Comparison of ENCODE assay signal across 8 cellular contexts in the genomic region with DNA sequence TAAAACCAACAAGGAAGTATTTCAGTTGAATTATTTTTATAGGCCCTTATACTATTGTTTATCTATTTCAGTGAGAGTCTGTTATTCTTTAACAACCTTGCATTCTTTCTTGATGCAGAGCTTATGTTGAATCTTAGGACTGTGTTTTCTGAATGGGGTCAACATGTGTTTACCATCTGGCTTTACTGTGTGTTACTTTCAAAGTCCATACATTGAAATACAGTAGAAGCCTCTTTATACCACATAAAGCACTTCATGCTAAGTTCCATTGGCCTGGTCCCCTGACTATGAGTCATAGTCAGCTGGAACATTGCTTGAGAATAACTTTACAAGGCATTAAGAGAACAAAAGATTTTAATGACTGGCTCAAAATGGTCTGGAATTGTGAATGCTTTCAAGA.
DNase-seq lines count a peak whose midpoint lies in the region; ATAC-seq, FAIRE-seq and TF ChIP-seq lines count a peak whose summit lies in the region.

No MANE protein-coding gene starts in this region.

- no peaks in the 10 kb centered on the region for H3K27me3 ChIP-seq in pancreas

- peak; percentile 65 for DNase-seq in DMS53 (lab: John Stamatoyannopoulos, UW)
- peak; percentile 91 for DNase-seq in RPMI7951 (ENCODE audit: low read depth)
- DNase-seq in fibroblast of the conjunctiva (ENCODE audit: low read depth) = peak; percentile 87
- peak in 1 of 6 donors; percentile 57 for DNase-seq in pancreas
- DNase-seq in RPMI8226 = no peak
- DNase-seq in activated naive CD4-positive, alpha-beta T cell treated with Interleukin-2 at 50 U/mL for 16 hours = no peak

- no peaks in the 10 kb centered on the region for H3K9me3 ChIP-seq in pancreas

- intact Hi-C loops in pancreas (cut with DNase I) = no loop called here

- FAIRE-seq in pancreas (lab: Jason Lieb, UNC) = peak; percentile 87

- ATAC-seq in pancreas = peak in 3 of 4 donors; percentile 48 to 88 (median 87)
- no peak for ATAC-seq in HG03095 (IDR thresholded peaks at IDR 0.05; ENCODE audit: unreplicated experiment)
- ATAC-seq in GM21529 (IDR thresholded peaks at IDR 0.05; ENCODE audit: unreplicated experiment) = no peak

- H3K36me3 ChIP-seq in pancreas = no peaks in the 10 kb centered on the region

- TF ChIP-seq CTCF in pancreas (IDR thresholded peaks at IDR 0.05) = no peak

- H3K27ac ChIP-seq in pancreas = peak overlapping the region in 2 of 4 donors; percentile 45 to 67

- H3K4me3 ChIP-seq in pancreas = no peak overlapping the region

- H3K4me1 ChIP-seq in pancreas = peaks cover 0 to 12% (median under 1%) of the 10 kb centered on the region in 3 donors

Comparison
In these comparisons a context has a peak if more than half of its experiments do, and no peak if none do; other contexts are left out.
1. DNase-seq: peak in DMS53 (single experiment), RPMI7951 (single experiment) and fibroblast of the conjunctiva (single experiment); none in RPMI8226 (single experiment) and activated naive CD4-positive, alpha-beta T cell treated with Interleukin-2 at 50 U/mL for 16 hours (single experiment).
2. ATAC-seq: peak in pancreas (3 of 4); none in HG03095 (single experiment) and GM21529 (single experiment).